Comparison of ENCODE assay signal across 12 cellular contexts in the genomic region with DNA sequence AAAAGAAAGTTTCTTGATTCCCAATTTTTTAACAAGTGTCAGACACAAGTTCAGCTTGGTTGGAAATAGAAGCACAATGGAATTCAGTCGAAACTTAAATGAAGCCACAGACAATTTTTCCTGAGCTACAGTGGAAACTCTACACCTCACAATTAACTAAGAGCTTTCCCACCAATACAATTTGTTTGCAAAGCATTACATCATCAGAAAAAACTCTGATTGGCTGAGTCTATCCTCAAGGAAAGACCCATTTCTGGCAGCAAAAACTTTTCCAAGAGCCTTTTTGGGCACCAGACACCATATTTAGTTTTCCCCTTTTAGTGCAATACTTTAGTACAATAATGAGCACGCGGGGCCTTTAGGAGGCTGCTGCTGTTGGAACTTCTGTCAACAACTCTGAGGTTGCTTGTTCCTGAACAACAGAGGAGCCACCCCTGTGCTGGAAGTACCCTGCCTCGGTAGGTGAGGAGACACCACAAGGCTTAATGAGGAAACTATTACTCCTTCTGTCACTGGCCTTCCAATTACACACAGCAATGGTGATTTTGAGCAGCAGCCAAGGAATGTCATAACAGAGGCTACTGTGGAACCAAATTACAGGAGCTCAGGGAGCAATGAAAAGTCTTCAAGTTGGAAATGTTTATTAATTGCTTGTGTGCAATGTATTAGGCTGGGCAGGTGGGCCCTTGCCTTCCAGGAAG.
DNase-seq lines count a peak whose midpoint lies in the region; ATAC-seq and TF ChIP-seq lines count a peak whose summit lies in the region.
"Had no signal": no experiment of that assay in that cellular context is flagged by ENCODE, and none has a peak within 500 bp of the region (broad histone marks: within the 10 kb centered on the region; RNA-seq: fewer than 3 reads in every experiment).

No MANE protein-coding gene starts in this region.

- CTCF ChIA-PET in mammary epithelial cell (lab: Charles Lee; ENCODE audit: low non-redundant PET), result no interaction called here
- CTCF ChIA-PET in CD4-positive, alpha-beta T cell (lab: Charles Lee), result no interaction called here

- H3K36me3 Mint-ChIP-seq in CD4-positive, alpha-beta T cell (ENCODE audit: low read depth), result no peaks in the 10 kb centered on the region
- H3K36me3 Mint-ChIP-seq: activated naive CD4-positive, alpha-beta T cell treated with anti-CD3 and anti-CD28 coated beads, Interleukin-2, amount 50 U/mL, for 24 hours; stimulated activated naive B cell treated with anti-CD40 and anti-IgM and Interleukin-4, amounts not matched to agents 10 μg/mL and 1 μg/mL and 100 μg/mL, for 72 hours had no signal

- H3K27me3 Mint-ChIP-seq in CD4-positive, alpha-beta T cell, result peaks cover 5% of the 10 kb centered on the region
- H3K27me3 Mint-ChIP-seq: activated naive CD4-positive, alpha-beta T cell treated with anti-CD3 and anti-CD28 coated beads, Interleukin-2, amount 50 U/mL, for 24 hours had no signal

- H3K9me3 ChIP-seq in breast epithelium (no peaks in the 10 kb centered on the region), mammary epithelial cell (replicated peaks; ENCODE audit: insufficient read depth, low read length) (no peaks in the 10 kb centered on the region), SK-N-MC (ENCODE audit: low read depth, low read length) (no peaks in the 10 kb centered on the region)
- no peaks in the 10 kb centered on the region for H3K9me3 ChIP-seq in CD4-positive, alpha-beta T cell (ENCODE audit: control insufficient read depth, low read length)

- H2AFZ ChIP-seq in mammary epithelial cell (ENCODE audit: low read depth, low read length), result no peak overlapping the region

- no TSS peak for BruUV-seq in mammary epithelial cell (replicated peaks; lab: Mats Ljungman, UMichigan)

- H3K27ac ChIP-seq in breast epithelium, result peak overlapping the region; percentile 85 to 86
- H3K27ac ChIP-seq in mammary epithelial cell (ENCODE audit: insufficient read depth, low read depth, low read length), result no peak overlapping the region
- H3K27ac ChIP-seq in SK-N-MC, result no peak overlapping the region
- H3K27ac ChIP-seq in CD4-positive, alpha-beta T cell (ENCODE audit: low read depth, low read length), result no peak overlapping the region
- H3K27ac ChIP-seq: foreskin keratinocyte had no signal

- dilution Hi-C loops in mammary epithelial cell (cut with HindIII; ENCODE audit: low sequenced_read_pairs), result no loop called here

- TF ChIP-seq POLR2A in breast epithelium (IDR thresholded peaks at IDR 0.05), result no peak

- WGBS in mammary epithelial cell (ENCODE audit: low coverage, missing lambda C conversion rate), result 81% methylated on average over 4 of the region's 4 CpGs

- no peaks in the 10 kb centered on the region for H3K27me3 ChIP-seq in breast epithelium
- peaks cover 2% of the 10 kb centered on the region for H3K27me3 ChIP-seq in mammary epithelial cell (ENCODE audit: insufficient read depth, low read length)
- H3K27me3 ChIP-seq in CD4-positive, alpha-beta T cell (ENCODE audit: control insufficient read depth, insufficient read depth, low read length), result no peaks in the 10 kb centered on the region

- TF ChIP-seq CTCF in breast epithelium (IDR thresholded peaks at IDR 0.05) (no peak), mammary epithelial cell (conservative IDR thresholded peaks at IDR 0.05 in 1 of 2, IDR thresholded peaks at IDR 0.05 in 1 of 2; ENCODE audit: extremely low read depth in 1 of 2, insufficient read depth in 1 of 2, low read depth in 1 of 2, low read length in 2 of 2) (no peak), fibroblast of pulmonary artery (IDR thresholded peaks at IDR 0.05; ENCODE audit: low read length, missing control alignments) (no peak)
- TF ChIP-seq CTCF in CD4-positive, alpha-beta T cell (IDR thresholded peaks at IDR 0.05), result no peak

- peaks cover 11% of the 10 kb centered on the region for H3K4me1 Mint-ChIP-seq in CD4-positive, alpha-beta T cell (ENCODE audit: low read depth)

- H3K9me3 Mint-ChIP-seq in CD4-positive, alpha-beta T cell, result no peaks in the 10 kb centered on the region
- H3K9me3 Mint-ChIP-seq: activated naive CD4-positive, alpha-beta T cell treated with anti-CD3 and anti-CD28 coated beads, Interleukin-2, amount 50 U/mL, for 24 hours had no signal

- no peak for ATAC-seq in CD4-positive, alpha-beta T cell (ENCODE audit: poor library complexity)

- in situ Hi-C loops in mammary epithelial cell (cut with MboI; ENCODE audit: low sequenced_read_pairs in 2 of 2), result no loop called here

- DNase-seq in breast epithelium (ENCODE audit: low spot score in 2 of 2) (peak in 1 of 2 donors; percentile 61), mammary epithelial cell (no peak), SK-N-MC (ENCODE audit: low read depth, low spot score) (peak; percentile 18), fibroblast of pulmonary artery (ENCODE audit: low read depth) (peak; percentile 34), superior temporal gyrus (ENCODE audit: extremely low spot score) (peak; percentile 71), EL (no peak), activated gamma-delta T cell treated with Interleukin-2 at 50 U/mL for 16 hours (no peak)
- no peak for DNase-seq in CD4-positive, alpha-beta T cell
- DNase-seq: foreskin keratinocyte; NCI-H82; stimulated activated naive B cell treated with anti-CD40 and anti-IgM and Interleukin-4, amounts not matched to agents 10 μg/mL and 1 μg/mL and 100 μg/mL, for 72 hours had no signal

- H3K36me3 ChIP-seq in breast epithelium (no peaks in the 10 kb centered on the region), mammary epithelial cell (ENCODE audit: insufficient read depth, low read length) (no peaks in the 10 kb centered on the region), SK-N-MC (ENCODE audit: insufficient read depth, low read length) (no peaks in the 10 kb centered on the region)

- H3K4me1 ChIP-seq in breast epithelium, result peaks cover 0 to 13% of the 10 kb centered on the region in 2 donors
- H3K4me1 ChIP-seq in mammary epithelial cell (ENCODE audit: insufficient read depth, low read length), result peaks cover 13% of the 10 kb centered on the region
- H3K4me1 ChIP-seq: foreskin keratinocyte had no signal

- H3K27ac Mint-ChIP-seq in CD4-positive, alpha-beta T cell, result no peak overlapping the region
- H3K27ac Mint-ChIP-seq: activated naive CD4-positive, alpha-beta T cell treated with anti-CD3 and anti-CD28 coated beads, Interleukin-2, amount 50 U/mL, for 24 hours; stimulated activated naive B cell treated with anti-CD40 and anti-IgM and Interleukin-4, amounts not matched to agents 10 μg/mL and 1 μg/mL and 100 μg/mL, for 72 hours had no signal

- POLR2A ChIA-PET in CD4-positive, alpha-beta T cell (lab: Charles Lee), result no interaction called here

- no peak overlapping the region for H3K4me3 Mint-ChIP-seq in CD4-positive, alpha-beta T cell
- H3K4me3 Mint-ChIP-seq: activated naive CD4-positive, alpha-beta T cell treated with anti-CD3 and anti-CD28 coated beads, Interleukin-2, amount 50 U/mL, for 24 hours; stimulated activated naive B cell treated with anti-CD40 and anti-IgM and Interleukin-4, amounts not matched to agents 10 μg/mL and 1 μg/mL and 100 μg/mL, for 72 hours had no signal

- intact Hi-C loops in breast epithelium (cut with DNase I; ENCODE audit: low total_unique reads), result no loop called here
- intact Hi-C loops in mammary epithelial cell (cut with micrococcal nuclease), result no loop called here
- intact Hi-C loops in CD4-positive, alpha-beta T cell (cut with DNase I, micrococcal nuclease), result no loop called here

- H3K79me2 ChIP-seq in mammary epithelial cell (ENCODE audit: insufficient read depth, low read length), result no peaks in the 10 kb centered on the region

- no peak overlapping the region for H3K4me3 ChIP-seq in breast epithelium
- H3K4me3 ChIP-seq in mammary epithelial cell (replicated peaks in 1 of 3; ENCODE audit: insufficient read depth in 1 of 3, low read depth in 2 of 3, low read length in 3 of 3), result no peak overlapping the region
- no peak overlapping the region for H3K4me3 ChIP-seq in SK-N-MC
- no peak overlapping the region for H3K4me3 ChIP-seq in fibroblast of pulmonary artery (replicated peaks; ENCODE audit: low read depth, low read length)

- no peak overlapping the region for H3K4me2 ChIP-seq in mammary epithelial cell (ENCODE audit: insufficient read depth, low read depth, low read length)

- no peak overlapping the region for H3K9ac ChIP-seq in mammary epithelial cell (ENCODE audit: insufficient read depth, low read length)
- H3K9ac ChIP-seq in SK-N-MC (ENCODE audit: insufficient read length), result no peak overlapping the region

- H4K20me1 ChIP-seq in mammary epithelial cell (ENCODE audit: insufficient read depth, low read length), result no peaks in the 10 kb centered on the region

Comparison
In these comparisons a context has a peak if more than half of its experiments do, and no peak if none do; other contexts are left out.
1. H3K27ac ChIP-seq: peak in breast epithelium (2 of 2); none in mammary epithelial cell (single experiment), SK-N-MC (single experiment) and CD4-positive, alpha-beta T cell (single experiment).
2. DNase-seq: peak in SK-N-MC (single experiment), fibroblast of pulmonary artery (single experiment) and superior temporal gyrus (single experiment); none in mammary epithelial cell (single experiment), EL (single experiment), CD4-positive, alpha-beta T cell (0 of 10) and activated gamma-delta T cell treated with Interleukin-2 at 50 U/mL for 16 hours (single experiment).